Comparison of ENCODE assay signal across 30 cellular contexts in the genomic region with DNA sequence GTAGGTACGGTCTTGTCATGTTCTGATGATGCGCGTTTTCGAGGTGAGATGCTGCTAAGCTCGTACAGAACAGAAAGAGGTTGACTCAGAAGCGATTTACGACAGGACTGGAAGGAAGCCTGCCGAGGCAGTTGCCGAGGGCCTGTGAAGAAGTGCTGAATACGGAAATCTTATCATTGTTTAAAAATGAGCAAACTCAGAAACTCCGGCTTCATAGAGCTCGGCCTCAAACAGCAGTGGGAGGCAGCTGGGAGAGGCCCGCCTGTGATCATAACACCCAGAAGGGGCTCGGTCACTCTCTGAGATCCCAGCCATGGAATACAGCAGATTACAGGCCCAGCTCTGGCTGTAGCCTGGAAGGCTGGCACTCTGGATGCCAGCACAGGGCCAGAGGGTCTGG.
"Had no signal": no experiment of that assay in that cellular context is flagged by ENCODE, and none has a peak within 500 bp of the region (broad histone marks: within the 10 kb centered on the region; RNA-seq: fewer than 3 reads in every experiment).

No MANE protein-coding gene starts in this region.

- H3K9me3 Mint-ChIP-seq: type B pancreatic cell had no signal

- H3K27ac ChIP-seq: dorsolateral prefrontal cortex, epithelial cell of prostate, heart right ventricle, left lung, neutrophil, pancreas, right atrium auricular region, spleen, suprapubic skin, thyroid gland had no signal

- H3K4me1 Mint-ChIP-seq: mesothelial cell of epicardium; naive B cell; neural crest cell; stimulated activated naive CD8-positive, alpha-beta T cell treated with anti-CD3 and anti-CD28 coated beads, Interleukin-15, amount 100 ng/mL, for 72 hours had no signal

- H3K27me3 Mint-ChIP-seq: stimulated activated naive CD8-positive, alpha-beta T cell treated with anti-CD3 and anti-CD28 coated beads, Interleukin-15, amount 100 ng/mL, for 72 hours had no signal

- H3K27me3 ChIP-seq: dorsolateral prefrontal cortex, left lung, pancreas, right atrium auricular region, thyroid gland had no signal

- DNase-seq: dorsolateral prefrontal cortex; effector CD4-positive, alpha-beta T cell; foreskin melanocyte; glutamatergic neuron; heart right ventricle; hippocampal formation; left cardiac atrium; left lung; mesenchymal stem cell; mucosa of descending colon; naive B cell; pancreas; spleen; stimulated activated CD4-positive, alpha-beta T cell treated with anti-CD3 and anti-CD28 coated beads, Interleukin-1b, Interleukin-23, amount 100 ng/mL, for 48 hours; stimulated activated CD4-positive, alpha-beta T cell treated with anti-CD3 and anti-CD28 coated beads, Interleukin-4, amount 100 ng/mL, for 1 hour; stimulated activated CD8-positive, alpha-beta memory T cell treated with anti-CD3 and anti-CD28 coated beads, Interleukin-4, amount 100 ng/mL, for 48 hours; stimulated activated naive CD4-positive, alpha-beta T cell; stimulated activated naive CD8-positive, alpha-beta T cell treated with anti-CD3 and anti-CD28 coated beads, Interleukin-15, amount 100 ng/mL, for 72 hours; thyroid gland had no signal

- H3K36me3 ChIP-seq: heart right ventricle, left lung, neutrophil, pancreas, right atrium auricular region, spleen, suprapubic skin, thyroid gland had no signal

- H3K4me3 ChIP-seq: dorsolateral prefrontal cortex, heart right ventricle, left lung, mucosa of descending colon, pancreas, right atrium auricular region, spleen, suprapubic skin, thyroid gland had no signal

- H3K4me1 ChIP-seq: heart right ventricle, left lung, pancreas, right atrium auricular region, spleen, suprapubic skin, thyroid gland had no signal

- H3K9me3 ChIP-seq: heart right ventricle, mucosa of descending colon, neutrophil, pancreas, right atrium auricular region, suprapubic skin, thyroid gland had no signal

- ATAC-seq: esophagus mucosa; heart right ventricle; left cardiac atrium; left lung; mucosa of descending colon; natural killer cell treated with Interleukin-12 subunit alpha and Interleukin-12 subunit beta and Interleukin-15 and Interleukin-18, amount 100 ng/mL, for 72 hours; pancreas; sciatic nerve; stimulated activated naive CD8-positive, alpha-beta T cell treated with anti-CD3 and anti-CD28 coated beads, Interleukin-15, amount 100 ng/mL, for 72 hours had no signal

- H3K4me3 Mint-ChIP-seq: mesothelial cell of epicardium; naive B cell; natural killer cell treated with Interleukin-12 subunit alpha and Interleukin-12 subunit beta and Interleukin-15 and Interleukin-18, amount 100 ng/mL, for 72 hours; neural crest cell; stimulated activated naive CD8-positive, alpha-beta T cell treated with anti-CD3 and anti-CD28 coated beads, Interleukin-15, amount 100 ng/mL, for 72 hours; type B pancreatic cell had no signal

- H3K36me3 Mint-ChIP-seq: mesothelial cell of epicardium, type B pancreatic cell had no signal

- H3K27ac Mint-ChIP-seq: mesothelial cell of epicardium; naive B cell; natural killer cell treated with Interleukin-12 subunit alpha and Interleukin-12 subunit beta and Interleukin-15 and Interleukin-18, amount 100 ng/mL, for 72 hours; progenitor cell of endocrine pancreas; stimulated activated naive CD8-positive, alpha-beta T cell treated with anti-CD3 and anti-CD28 coated beads, Interleukin-15, amount 100 ng/mL, for 72 hours; type B pancreatic cell had no signal
